1 cellular context compared by ENCODE assay signal in the genomic region with DNA sequence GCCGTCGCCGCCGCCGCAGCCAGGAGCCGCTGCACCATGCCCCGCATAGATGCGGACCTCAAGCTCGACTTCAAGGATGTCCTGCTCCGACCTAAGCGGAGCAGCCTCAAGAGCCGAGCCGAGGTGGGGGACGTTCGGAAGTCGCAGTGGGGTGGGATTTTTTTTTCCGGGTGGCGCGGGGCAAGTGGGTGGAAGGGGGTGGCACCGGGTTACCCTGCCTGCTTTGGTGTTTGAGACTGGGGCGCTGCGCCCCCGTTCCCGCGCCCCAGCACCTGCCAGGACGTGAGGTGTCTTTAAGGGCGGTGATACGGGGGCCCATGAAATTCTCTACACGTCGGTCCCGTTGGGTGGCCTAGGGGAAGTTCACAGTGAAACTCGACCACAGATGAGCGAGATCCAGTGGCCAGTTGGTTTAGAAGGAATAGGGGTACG.
TF ChIP-seq lines count a peak whose summit lies in the region.

No MANE protein-coding gene starts in this region.

TF ChIP-seq in HEK293, 187 proteins besides CTCF, POLR2A, EP300 and RAD21 (continued from another document):
- TF ChIP-seq, protein P1, sequence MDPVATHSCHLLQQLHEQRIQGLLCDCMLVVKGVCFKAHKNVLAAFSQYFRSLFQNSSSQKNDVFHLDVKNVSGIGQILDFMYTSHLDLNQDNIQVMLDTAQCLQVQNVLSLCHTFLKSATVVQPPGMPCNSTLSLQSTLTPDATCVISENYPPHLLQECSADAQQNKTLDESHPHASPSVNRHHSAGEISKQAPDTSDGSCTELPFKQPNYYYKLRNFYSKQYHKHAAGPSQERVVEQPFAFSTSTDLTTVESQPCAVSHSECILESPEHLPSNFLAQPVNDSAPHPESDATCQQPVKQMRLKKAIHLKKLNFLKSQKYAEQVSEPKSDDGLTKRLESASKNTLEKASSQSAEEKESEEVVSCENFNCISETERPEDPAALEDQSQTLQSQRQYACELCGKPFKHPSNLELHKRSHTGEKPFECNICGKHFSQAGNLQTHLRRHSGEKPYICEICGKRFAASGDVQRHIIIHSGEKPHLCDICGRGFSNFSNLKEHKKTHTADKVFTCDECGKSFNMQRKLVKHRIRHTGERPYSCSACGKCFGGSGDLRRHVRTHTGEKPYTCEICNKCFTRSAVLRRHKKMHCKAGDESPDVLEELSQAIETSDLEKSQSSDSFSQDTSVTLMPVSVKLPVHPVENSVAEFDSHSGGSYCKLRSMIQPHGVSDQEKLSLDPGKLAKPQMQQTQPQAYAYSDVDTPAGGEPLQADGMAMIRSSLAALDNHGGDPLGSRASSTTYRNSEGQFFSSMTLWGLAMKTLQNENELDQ (tag by site-specific recombination; IDR thresholded peaks at IDR 0.05; ENCODE audit: low read depth) = no peak
- TF ChIP-seq REPIN1 (tag by site-specific recombination; IDR thresholded peaks at IDR 0.05; ENCODE audit: low read depth) (no peak), SETDB1 (IDR thresholded peaks at IDR 0.05; ENCODE audit: insufficient read length, low read length) (no peak), ZBTB21 (tag by site-specific recombination; IDR thresholded peaks at IDR 0.05) (0 out of 2 replicates have a peak, but pooled peaks have one; percentile 5), ZBTB20 (tag by site-specific recombination; IDR thresholded peaks at IDR 0.05) (no peak; the same call in 1 of the 2 replicates), GFI1B (tag by site-specific recombination; IDR thresholded peaks at IDR 0.05) (no peak), ZNF274 (IDR thresholded peaks at IDR 0.05; ENCODE audit: low read length) (no peak), ZNF274 (tag by site-specific recombination; IDR thresholded peaks at IDR 0.05; ENCODE audit: borderline replicate concordance) (no peak), ZBTB48 (tag by site-specific recombination; IDR thresholded peaks at IDR 0.05) (no peak), ZNF658 (tag by site-specific recombination; IDR thresholded peaks at IDR 0.05) (no peak), PRDM1 (tag by site-specific recombination; IDR thresholded peaks at IDR 0.05) (no peak), ZEB2 (tag by site-specific recombination; IDR thresholded peaks at IDR 0.05) (no peak), ZNF423 (tag by site-specific recombination; IDR thresholded peaks at IDR 0.05) (no peak)
- TF ChIP-seq, protein P2, sequence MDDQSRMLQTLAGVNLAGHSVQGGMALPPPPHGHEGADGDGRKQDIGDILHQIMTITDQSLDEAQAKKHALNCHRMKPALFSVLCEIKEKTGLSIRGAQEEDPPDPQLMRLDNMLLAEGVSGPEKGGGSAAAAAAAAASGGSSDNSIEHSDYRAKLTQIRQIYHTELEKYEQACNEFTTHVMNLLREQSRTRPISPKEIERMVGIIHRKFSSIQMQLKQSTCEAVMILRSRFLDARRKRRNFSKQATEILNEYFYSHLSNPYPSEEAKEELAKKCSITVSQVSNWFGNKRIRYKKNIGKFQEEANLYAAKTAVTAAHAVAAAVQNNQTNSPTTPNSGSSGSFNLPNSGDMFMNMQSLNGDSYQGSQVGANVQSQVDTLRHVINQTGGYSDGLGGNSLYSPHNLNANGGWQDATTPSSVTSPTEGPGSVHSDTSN (CRISPR knock-in tag; IDR thresholded peaks at IDR 0.05) = 0 out of 2 replicates have a peak, but pooled peaks have one; percentile 13
- TF ChIP-seq, protein P3, sequence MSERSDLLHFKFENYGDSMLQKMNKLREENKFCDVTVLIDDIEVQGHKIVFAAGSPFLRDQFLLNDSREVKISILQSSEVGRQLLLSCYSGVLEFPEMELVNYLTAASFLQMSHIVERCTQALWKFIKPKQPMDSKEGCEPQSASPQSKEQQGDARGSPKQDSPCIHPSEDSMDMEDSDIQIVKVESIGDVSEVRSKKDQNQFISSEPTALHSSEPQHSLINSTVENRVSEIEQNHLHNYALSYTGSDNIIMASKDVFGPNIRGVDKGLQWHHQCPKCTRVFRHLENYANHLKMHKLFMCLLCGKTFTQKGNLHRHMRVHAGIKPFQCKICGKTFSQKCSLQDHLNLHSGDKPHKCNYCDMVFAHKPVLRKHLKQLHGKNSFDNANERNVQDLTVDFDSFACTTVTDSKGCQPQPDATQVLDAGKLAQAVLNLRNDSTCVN (tag by site-specific recombination; optimal IDR thresholded peaks at IDR 0.05) = peak; percentile 61
- TF ChIP-seq, protein P4, sequence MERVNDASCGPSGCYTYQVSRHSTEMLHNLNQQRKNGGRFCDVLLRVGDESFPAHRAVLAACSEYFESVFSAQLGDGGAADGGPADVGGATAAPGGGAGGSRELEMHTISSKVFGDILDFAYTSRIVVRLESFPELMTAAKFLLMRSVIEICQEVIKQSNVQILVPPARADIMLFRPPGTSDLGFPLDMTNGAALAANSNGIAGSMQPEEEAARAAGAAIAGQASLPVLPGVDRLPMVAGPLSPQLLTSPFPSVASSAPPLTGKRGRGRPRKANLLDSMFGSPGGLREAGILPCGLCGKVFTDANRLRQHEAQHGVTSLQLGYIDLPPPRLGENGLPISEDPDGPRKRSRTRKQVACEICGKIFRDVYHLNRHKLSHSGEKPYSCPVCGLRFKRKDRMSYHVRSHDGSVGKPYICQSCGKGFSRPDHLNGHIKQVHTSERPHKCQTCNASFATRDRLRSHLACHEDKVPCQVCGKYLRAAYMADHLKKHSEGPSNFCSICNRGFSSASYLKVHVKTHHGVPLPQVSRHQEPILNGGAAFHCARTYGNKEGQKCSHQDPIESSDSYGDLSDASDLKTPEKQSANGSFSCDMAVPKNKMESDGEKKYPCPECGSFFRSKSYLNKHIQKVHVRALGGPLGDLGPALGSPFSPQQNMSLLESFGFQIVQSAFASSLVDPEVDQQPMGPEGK (tag by site-specific recombination; IDR thresholded peaks at IDR 0.05) = no peak
- TF ChIP-seq, protein P5, sequence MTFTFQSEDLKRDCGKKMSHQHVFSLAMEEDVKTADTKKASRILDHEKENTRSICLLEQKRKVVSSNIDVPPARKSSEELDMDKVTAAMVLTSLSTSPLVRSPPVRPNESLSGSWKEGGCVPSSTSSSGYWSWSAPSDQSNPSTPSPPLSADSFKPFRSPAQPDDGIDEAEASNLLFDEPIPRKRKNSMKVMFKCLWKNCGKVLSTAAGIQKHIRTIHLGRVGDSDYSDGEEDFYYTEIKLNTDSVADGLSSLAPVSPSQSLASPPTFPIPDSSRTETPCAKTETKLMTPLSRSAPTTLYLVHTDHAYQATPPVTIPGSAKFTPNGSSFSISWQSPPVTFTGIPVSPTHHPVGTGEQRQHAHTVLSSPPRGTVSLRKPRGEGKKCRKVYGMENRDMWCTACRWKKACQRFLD (tag by site-specific recombination; IDR thresholded peaks at IDR 0.05) = no peak
- TF ChIP-seq, protein P6, sequence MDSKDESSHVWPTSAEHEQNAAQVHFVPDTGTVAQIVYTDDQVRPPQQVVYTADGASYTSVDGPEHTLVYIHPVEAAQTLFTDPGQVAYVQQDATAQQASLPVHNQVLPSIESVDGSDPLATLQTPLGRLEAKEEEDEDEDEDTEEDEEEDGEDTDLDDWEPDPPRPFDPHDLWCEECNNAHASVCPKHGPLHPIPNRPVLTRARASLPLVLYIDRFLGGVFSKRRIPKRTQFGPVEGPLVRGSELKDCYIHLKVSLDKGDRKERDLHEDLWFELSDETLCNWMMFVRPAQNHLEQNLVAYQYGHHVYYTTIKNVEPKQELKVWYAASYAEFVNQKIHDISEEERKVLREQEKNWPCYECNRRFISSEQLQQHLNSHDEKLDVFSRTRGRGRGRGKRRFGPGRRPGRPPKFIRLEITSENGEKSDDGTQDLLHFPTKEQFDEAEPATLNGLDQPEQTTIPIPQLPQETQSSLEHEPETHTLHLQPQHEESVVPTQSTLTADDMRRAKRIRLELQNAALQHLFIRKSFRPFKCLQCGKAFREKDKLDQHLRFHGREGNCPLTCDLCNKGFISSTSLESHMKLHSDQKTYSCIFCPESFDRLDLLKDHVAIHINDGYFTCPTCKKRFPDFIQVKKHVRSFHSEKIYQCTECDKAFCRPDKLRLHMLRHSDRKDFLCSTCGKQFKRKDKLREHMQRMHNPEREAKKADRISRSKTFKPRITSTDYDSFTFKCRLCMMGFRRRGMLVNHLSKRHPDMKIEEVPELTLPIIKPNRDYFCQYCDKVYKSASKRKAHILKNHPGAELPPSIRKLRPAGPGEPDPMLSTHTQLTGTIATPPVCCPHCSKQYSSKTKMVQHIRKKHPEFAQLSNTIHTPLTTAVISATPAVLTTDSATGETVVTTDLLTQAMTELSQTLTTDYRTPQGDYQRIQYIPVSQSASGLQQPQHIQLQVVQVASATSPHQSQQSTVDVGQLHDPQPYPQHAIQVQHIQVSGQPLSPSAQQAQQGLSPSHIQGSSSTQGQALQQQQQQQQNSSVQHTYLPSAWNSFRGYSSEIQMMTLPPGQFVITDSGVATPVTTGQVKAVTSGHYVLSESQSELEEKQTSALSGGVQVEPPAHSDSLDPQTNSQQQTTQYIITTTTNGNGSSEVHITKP (tag by site-specific recombination; IDR thresholded peaks at IDR 0.05) = peak; percentile 29; the same call in 1 of the 2 replicates
- TF ChIP-seq, protein P7, sequence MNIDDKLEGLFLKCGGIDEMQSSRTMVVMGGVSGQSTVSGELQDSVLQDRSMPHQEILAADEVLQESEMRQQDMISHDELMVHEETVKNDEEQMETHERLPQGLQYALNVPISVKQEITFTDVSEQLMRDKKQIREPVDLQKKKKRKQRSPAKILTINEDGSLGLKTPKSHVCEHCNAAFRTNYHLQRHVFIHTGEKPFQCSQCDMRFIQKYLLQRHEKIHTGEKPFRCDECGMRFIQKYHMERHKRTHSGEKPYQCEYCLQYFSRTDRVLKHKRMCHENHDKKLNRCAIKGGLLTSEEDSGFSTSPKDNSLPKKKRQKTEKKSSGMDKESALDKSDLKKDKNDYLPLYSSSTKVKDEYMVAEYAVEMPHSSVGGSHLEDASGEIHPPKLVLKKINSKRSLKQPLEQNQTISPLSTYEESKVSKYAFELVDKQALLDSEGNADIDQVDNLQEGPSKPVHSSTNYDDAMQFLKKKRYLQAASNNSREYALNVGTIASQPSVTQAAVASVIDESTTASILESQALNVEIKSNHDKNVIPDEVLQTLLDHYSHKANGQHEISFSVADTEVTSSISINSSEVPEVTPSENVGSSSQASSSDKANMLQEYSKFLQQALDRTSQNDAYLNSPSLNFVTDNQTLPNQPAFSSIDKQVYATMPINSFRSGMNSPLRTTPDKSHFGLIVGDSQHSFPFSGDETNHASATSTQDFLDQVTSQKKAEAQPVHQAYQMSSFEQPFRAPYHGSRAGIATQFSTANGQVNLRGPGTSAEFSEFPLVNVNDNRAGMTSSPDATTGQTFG (tag by site-specific recombination; IDR thresholded peaks at IDR 0.05; ENCODE audit: borderline replicate concordance) = no peak
